23 cellular contexts compared by ENCODE assay signal in genomic region chr5:174352681-174353080, GRCh38.
DNase-seq lines count a peak whose midpoint lies in the region; ATAC-seq, FAIRE-seq and TF ChIP-seq lines count a peak whose summit lies in the region.
"Had no signal": no experiment of that assay in that cellular context is flagged by ENCODE, and none has a peak within 500 bp of the region (broad histone marks: within the 10 kb centered on the region; RNA-seq: fewer than 3 reads in every experiment).

No MANE protein-coding gene starts in this region.

- no peak overlapping the region for H3K27ac Mint-ChIP-seq in astrocyte (ENCODE audit: unreplicated experiment)
- H3K27ac Mint-ChIP-seq: B cell; CD4-positive, alpha-beta T cell; CD8-positive, alpha-beta T cell had no signal

- H3K4me1 Mint-ChIP-seq in astrocyte (ENCODE audit: low read depth, unreplicated experiment): peaks cover 3% of the 10 kb centered on the region
- H3K4me1 Mint-ChIP-seq: B cell had no signal

- H3K36me3 ChIP-seq in astrocyte (ENCODE audit: insufficient read depth, low read length) (no peaks in the 10 kb centered on the region), breast epithelium (no peaks in the 10 kb centered on the region)
- H3K36me3 ChIP-seq: BLaER1 treated with 17β-estradiol and CSF1 and Interleukin-3, amounts not matched to agents 10 nM and 100 nM had no signal

- H3K4me3 Mint-ChIP-seq in astrocyte (ENCODE audit: unreplicated experiment): no peak overlapping the region
- H3K4me3 Mint-ChIP-seq: B cell; CD4-positive, alpha-beta T cell; CD8-positive, alpha-beta T cell had no signal

- DNase-seq in AG04449 (ENCODE audit: low read depth, low spot score) (peak; percentile 21), EH (ENCODE audit: low read depth) (peak; percentile 53), astrocyte (ENCODE audit: low read depth) (peak; percentile 72), kidney glomerular epithelial cell (lab: John Stamatoyannopoulos, UW) (no peak), breast epithelium (ENCODE audit: low spot score in 2 of 2) (no peak)
- DNase-seq: AML-193; Caco-2; Calu3; CD4-positive, alpha-beta T cell; CD8-positive, alpha-beta T cell; DMS79 treated with DMSO at 0.1 percent for 48 hours; EL; GDM1 had no signal

- H3K27ac ChIP-seq in astrocyte (ENCODE audit: low read depth, low read length): no peak overlapping the region
- H3K27ac ChIP-seq in breast epithelium: no peak overlapping the region
- H3K27ac ChIP-seq: 22Rv1; A549; BLaER1 treated with 17β-estradiol and CSF1 and Interleukin-3, amounts not matched to agents 10 nM and 100 nM; C4-2B had no signal

- peaks cover 11% of the 10 kb centered on the region for H3K9me3 Mint-ChIP-seq in astrocyte (ENCODE audit: unreplicated experiment)
- H3K9me3 Mint-ChIP-seq: CD4-positive, alpha-beta T cell had no signal

- ATAC-seq in GM21526 (IDR thresholded peaks at IDR 0.05; ENCODE audit: low FRiP score, unreplicated experiment): no peak
- ATAC-seq: A549; CD8-positive, alpha-beta T cell; GM12878 had no signal

- POLR2A ChIA-PET in AG04449 (lab: Yijun Ruan, JAX): no interaction called here

- no peaks in the 10 kb centered on the region for H3K36me3 Mint-ChIP-seq in astrocyte (ENCODE audit: low read depth, unreplicated experiment)
- H3K36me3 Mint-ChIP-seq: CD8-positive, alpha-beta T cell had no signal

- no peak for TF ChIP-seq POLR2A in breast epithelium (IDR thresholded peaks at IDR 0.05)

- intact Hi-C loops in breast epithelium (cut with DNase I; ENCODE audit: low total_unique reads): loop anchor here (10.0 kb wide), 1 partner anchor 432 kb away; no protein-coding TSS in a partner anchor

- H3K27me3 Mint-ChIP-seq in astrocyte (ENCODE audit: low read depth, unreplicated experiment): peaks cover 43% of the 10 kb centered on the region

- H3K79me2 ChIP-seq in astrocyte (ENCODE audit: insufficient read depth, low read length): no peaks in the 10 kb centered on the region

- no peak overlapping the region for H3K9ac ChIP-seq in astrocyte (ENCODE audit: low read length)
- H3K9ac ChIP-seq: BLaER1 treated with 17β-estradiol and CSF1 and Interleukin-3, amounts not matched to agents 10 nM and 100 nM had no signal

- H3K4me3 ChIP-seq in AG04449 (ENCODE audit: low read depth, low read length) (no peak overlapping the region), astrocyte (ENCODE audit: insufficient read depth, low read depth, low read length) (no peak overlapping the region), breast epithelium (no peak overlapping the region)
- H3K4me3 ChIP-seq: A549; BLaER1 treated with 17β-estradiol and CSF1 and Interleukin-3, amounts not matched to agents 10 nM and 100 nM; GM12878 had no signal

- TF ChIP-seq CTCF in AG04449 (IDR thresholded peaks at IDR 0.05; ENCODE audit: insufficient read depth, low read length, missing control alignments): no peak
- no peak for TF ChIP-seq CTCF in astrocyte (IDR thresholded peaks at IDR 0.05; ENCODE audit: insufficient read depth, low read depth, low read length)
- TF ChIP-seq CTCF in breast epithelium (IDR thresholded peaks at IDR 0.05): no peak

- H2AFZ ChIP-seq in astrocyte (ENCODE audit: low read depth, low read length): no peak overlapping the region

- H3K9me3 ChIP-seq in astrocyte (ENCODE audit: insufficient read depth, low read depth, low read length): no peaks in the 10 kb centered on the region
- no peaks in the 10 kb centered on the region for H3K9me3 ChIP-seq in breast epithelium
- H3K9me3 ChIP-seq: BLaER1 treated with 17β-estradiol and CSF1 and Interleukin-3, amounts not matched to agents 10 nM and 100 nM; Caco-2 had no signal

- H3K27me3 ChIP-seq in astrocyte (ENCODE audit: insufficient read depth, low read length): no peaks in the 10 kb centered on the region
- H3K27me3 ChIP-seq in breast epithelium: no peaks in the 10 kb centered on the region
- H3K27me3 ChIP-seq: BLaER1 treated with 17β-estradiol and CSF1 and Interleukin-3, amounts not matched to agents 10 nM and 100 nM had no signal

- H3K4me2 ChIP-seq in astrocyte (ENCODE audit: low read length): no peak overlapping the region
- H3K4me2 ChIP-seq: A549; BLaER1 treated with 17β-estradiol and CSF1 and Interleukin-3, amounts not matched to agents 10 nM and 100 nM had no signal

- FAIRE-seq in astrocyte (lab: Jason Lieb, UNC): no peak
- FAIRE-seq: A549, D721Med, GM12878, GM12892, GM18507 had no signal

- no peaks in the 10 kb centered on the region for H3K4me1 ChIP-seq in astrocyte (ENCODE audit: insufficient read depth, low read length)
- no peaks in the 10 kb centered on the region for H3K4me1 ChIP-seq in breast epithelium

- no peaks in the 10 kb centered on the region for H4K20me1 ChIP-seq in astrocyte (ENCODE audit: insufficient read depth, low read length)
- H4K20me1 ChIP-seq: BLaER1 treated with 17β-estradiol and CSF1 and Interleukin-3, amounts not matched to agents 10 nM and 100 nM had no signal

- CTCF ChIA-PET in AG04449 (lab: Yijun Ruan, JAX): interaction anchor here (0.6 to 1.9 kb wide), 5 partner anchors 24 to 440 kb away, joined by 3 to 7 read pairs (median 3); no protein-coding TSS in a partner anchor

Comparison
In these comparisons a context has a peak if more than half of its experiments do, and no peak if none do; other contexts are left out.
1. DNase-seq: peak in AG04449 (single experiment), EH (single experiment) and astrocyte (single experiment); none in kidney glomerular epithelial cell (single experiment) and breast epithelium (0 of 2).